1 cellular context compared by ENCODE assay signal in the genomic region with DNA sequence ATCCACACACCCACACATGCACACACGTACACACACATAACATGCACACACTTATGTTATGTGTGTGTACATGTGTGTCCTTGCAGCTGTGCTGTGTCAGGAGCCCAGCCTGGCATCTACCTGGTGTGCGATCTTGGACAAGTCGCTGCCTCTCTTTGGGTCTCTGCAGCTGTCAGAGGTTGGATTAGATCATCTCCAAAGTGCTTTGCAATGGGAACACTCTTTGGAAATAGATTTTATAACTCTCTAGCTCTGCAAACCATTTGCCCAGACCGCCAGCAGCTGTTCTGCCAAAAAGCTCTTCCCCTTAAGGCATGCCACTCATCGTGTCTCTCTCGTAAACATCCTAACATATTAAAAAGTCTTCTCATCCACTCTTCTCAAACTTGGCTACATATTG.
TF ChIP-seq lines count a peak whose summit lies in the region.

No MANE protein-coding gene starts in this region.

TF ChIP-seq in H1, 55 proteins besides CTCF, POLR2A, EP300 and RAD21:
- no peak for TF ChIP-seq SUZ12 (IDR thresholded peaks at IDR 0.05; ENCODE audit: low read length)
- TF ChIP-seq POLR2AphosphoS5 (IDR thresholded peaks at IDR 0.05; ENCODE audit: low read depth, low read length): no peak
- no peak for TF ChIP-seq RBBP5 (IDR thresholded peaks at IDR 0.05; ENCODE audit: borderline replicate concordance, low read depth, low read length)
- no peak for TF ChIP-seq CBX5 (IDR thresholded peaks at IDR 0.05; ENCODE audit: low read depth, low read length)
- no peak for TF ChIP-seq BCL11A (IDR thresholded peaks at IDR 0.05; ENCODE audit: low read depth in 2 of 2, low read length in 2 of 2)
- no peak for TF ChIP-seq EGR1 (IDR thresholded peaks at IDR 0.05; ENCODE audit: borderline replicate concordance, low read depth, low read length)
- TF ChIP-seq SP1 (IDR thresholded peaks at IDR 0.05; ENCODE audit: low read depth, low read length): no peak
- no peak for TF ChIP-seq CHD2 (IDR thresholded peaks at IDR 0.05; ENCODE audit: low read length)
- no peak for TF ChIP-seq HDAC2 (IDR thresholded peaks at IDR 0.05; ENCODE audit: borderline replicate concordance in 1 of 2, low read depth in 2 of 2, low read length in 2 of 2)
- TF ChIP-seq, protein P1, sequence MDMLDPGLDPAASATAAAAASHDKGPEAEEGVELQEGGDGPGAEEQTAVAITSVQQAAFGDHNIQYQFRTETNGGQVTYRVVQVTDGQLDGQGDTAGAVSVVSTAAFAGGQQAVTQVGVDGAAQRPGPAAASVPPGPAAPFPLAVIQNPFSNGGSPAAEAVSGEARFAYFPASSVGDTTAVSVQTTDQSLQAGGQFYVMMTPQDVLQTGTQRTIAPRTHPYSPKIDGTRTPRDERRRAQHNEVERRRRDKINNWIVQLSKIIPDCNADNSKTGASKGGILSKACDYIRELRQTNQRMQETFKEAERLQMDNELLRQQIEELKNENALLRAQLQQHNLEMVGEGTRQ (IDR thresholded peaks at IDR 0.05; ENCODE audit: low read length): no peak
- TF ChIP-seq KDM4A (IDR thresholded peaks at IDR 0.05; ENCODE audit: low read depth, low read length, severe bottlenecking): no peak
- no peak for TF ChIP-seq TAF1 (IDR thresholded peaks at IDR 0.05; ENCODE audit: low read depth, low read length)
- TF ChIP-seq SIRT6 (IDR thresholded peaks at IDR 0.05; ENCODE audit: low read length): no peak
- TF ChIP-seq NRF1 (IDR thresholded peaks at IDR 0.05; ENCODE audit: low read depth, low read length): no peak
- no peak for TF ChIP-seq HDAC6 (IDR thresholded peaks at IDR 0.05; ENCODE audit: low read depth, low read length)
- no peak for TF ChIP-seq SP2 (IDR thresholded peaks at IDR 0.05; ENCODE audit: low read length)
